9 cellular contexts compared by ENCODE assay signal in the genomic region with DNA sequence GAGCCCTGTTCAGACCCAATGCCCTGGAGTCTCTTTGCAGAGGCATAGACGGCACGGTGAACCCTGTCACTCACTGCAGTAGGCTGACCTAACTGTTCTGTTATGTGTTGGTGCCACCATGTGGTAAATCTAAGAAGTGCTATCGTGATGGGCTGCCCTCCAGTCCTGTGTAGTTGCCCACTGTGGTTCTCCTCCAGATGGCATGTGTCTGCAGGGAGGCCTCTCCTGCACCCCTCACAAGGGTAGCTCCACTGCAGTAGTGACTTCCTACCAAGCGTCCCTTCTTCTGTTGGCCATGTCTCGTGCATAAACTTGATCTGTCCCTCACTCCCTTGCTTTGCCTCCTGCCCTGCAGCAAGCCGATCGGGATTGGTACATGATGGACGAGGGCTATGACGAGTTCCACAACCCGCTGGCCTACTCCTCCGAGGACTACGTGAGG. TPM values are rescaled to one million over a fixed set of nuclear protein-coding genes. Genes with fewer than 3 reads are reported as not detected.
DNase-seq lines count a peak whose midpoint lies in the region; ATAC-seq and TF ChIP-seq lines count a peak whose summit lies in the region.
"Had no signal": no experiment of that assay in that cellular context is flagged by ENCODE, and none has a peak within 500 bp of the region (broad histone marks: within the 10 kb centered on the region; RNA-seq: fewer than 3 reads in every experiment).

No MANE protein-coding gene starts in this region.

- no peak for TF ChIP-seq POLR2A in GM18505 (IDR thresholded peaks at IDR 0.05; ENCODE audit: borderline replicate concordance, extremely low read depth, insufficient read depth, insufficient read length)

- peak; percentile 48 for TF ChIP-seq CTCF in AG09319 (IDR thresholded peaks at IDR 0.05; ENCODE audit: low read depth, low read length)
- TF ChIP-seq CTCF in fibroblast of villous mesenchyme (IDR thresholded peaks at IDR 0.05; ENCODE audit: insufficient read depth, low read depth, low read length), result peak; percentile 63

- no peak overlapping the region for H3K4me3 ChIP-seq in fibroblast of villous mesenchyme (ENCODE audit: low read depth, low read length)
- H3K4me3 ChIP-seq: skin epidermis had no signal

- ATAC-seq in GM18505 (IDR thresholded peaks at IDR 0.05; ENCODE audit: unreplicated experiment), result peak; percentile 74
- ATAC-seq in HG03103 (IDR thresholded peaks at IDR 0.05; ENCODE audit: low read depth, unreplicated experiment), result peak; percentile 77
- no peak for ATAC-seq in HG03095 (IDR thresholded peaks at IDR 0.05; ENCODE audit: unreplicated experiment)

- DNase-seq in AG09319 (ENCODE audit: extremely low read depth, low read depth), result no peak
- DNase-seq in NCI-H69 (lab: John Stamatoyannopoulos, UW), result peak; percentile 30
- peak; percentile 20 for DNase-seq in activated T-cell treated with anti-CD3 and anti-CD28 coated beads for 24 hours (ENCODE audit: low read depth)
- peak; percentile 49 for DNase-seq in fibroblast of villous mesenchyme (ENCODE audit: low read depth)
- DNase-seq in occipital lobe (lab: John Stamatoyannopoulos, UW), result peak; percentile 7

RNA-seq across cellular contexts. Expression of a gene that starts 5.8 kb away (rescaled TPM):
- total RNA-seq in fibroblast of villous mesenchyme, result 59.6 and 59.9 TPM in 2 replicates
- 44.6 TPM for total RNA-seq in occipital lobe

RNA-seq across cellular contexts. Expression of a gene that starts 6.0 kb away (rescaled TPM):
- total RNA-seq in fibroblast of villous mesenchyme, result 5.2 and 8.6 TPM in 2 replicates
- total RNA-seq in occipital lobe, result 10.6 TPM

RNA-seq across cellular contexts. Expression of a gene that starts 36.4 kb away (rescaled TPM):
- total RNA-seq in fibroblast of villous mesenchyme (not detected in 2 replicates), occipital lobe (not detected)

RNA-seq across cellular contexts. Expression of a gene that starts 45.1 kb away (rescaled TPM):
- total RNA-seq in fibroblast of villous mesenchyme (not detected in 2 replicates), occipital lobe (1.4 TPM)
